Comparison of ENCODE assay signal across 18 cellular contexts in the genomic region with DNA sequence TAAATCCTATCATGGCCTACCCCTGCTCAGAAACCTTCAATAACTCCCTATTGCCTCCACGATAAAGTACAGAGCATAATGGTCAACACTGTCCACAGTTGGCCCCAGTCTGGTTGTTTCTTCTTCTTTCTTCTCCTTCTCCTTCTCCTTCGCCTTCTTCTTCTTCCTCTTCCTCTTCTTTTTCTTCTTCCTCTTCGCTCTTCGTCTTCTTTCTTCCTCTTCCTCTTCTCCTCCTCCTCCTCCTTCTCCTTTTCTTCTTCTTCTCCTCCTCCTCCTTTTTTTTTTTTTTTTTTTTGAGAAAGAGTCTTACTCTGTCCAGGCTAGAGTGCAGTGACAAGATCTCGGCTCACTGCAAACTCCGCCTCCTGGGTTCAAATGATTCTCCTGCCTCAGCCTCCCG.
"Had no signal": no experiment of that assay in that cellular context is flagged by ENCODE, and none has a peak within 500 bp of the region (broad histone marks: within the 10 kb centered on the region; RNA-seq: fewer than 3 reads in every experiment).

No MANE protein-coding gene starts in this region.

- DNase-seq: kidney; left lung; lower lobe of right lung; mammary epithelial cell; mesenchymal stem cell; occipital lobe; stimulated activated naive B cell treated with anti-CD40 and anti-IgM and Interleukin-4, amounts not matched to agents 10 μg/mL and 1 μg/mL and 100 μg/mL, for 72 hours; tibial artery had no signal

- H2AFZ ChIP-seq: parathyroid adenoma had no signal

- H3K79me2 ChIP-seq: parathyroid adenoma had no signal

- H3K36me3 ChIP-seq: left lung, lower lobe of right lung, right atrium auricular region, right lobe of liver, suprapubic skin, thoracic aorta, tibial artery, upper lobe of right lung had no signal

- H3K27me3 ChIP-seq: right atrium auricular region, right lobe of liver, suprapubic skin, upper lobe of right lung had no signal

- H3K9ac ChIP-seq: parathyroid adenoma had no signal

- H3K27ac ChIP-seq: left lung, lower lobe of right lung, parathyroid adenoma, right atrium auricular region, right lobe of liver, suprapubic skin, thoracic aorta, tibial artery, upper lobe of right lung had no signal

- FAIRE-seq: islet of Langerhans, kidney, urothelium cell line had no signal

- H3K9me3 ChIP-seq: left lung, lower lobe of right lung, right atrium auricular region, right lobe of liver, suprapubic skin, thoracic aorta, tibial artery, upper lobe of right lung had no signal

- H3K4me2 ChIP-seq: smooth muscle cell had no signal

- H3K4me1 ChIP-seq: left lung, lower lobe of right lung, parathyroid adenoma, right lobe of liver, tibial artery, upper lobe of right lung had no signal

- H3K4me3 ChIP-seq: left lung, lower lobe of right lung, right atrium auricular region, right lobe of liver, smooth muscle cell, suprapubic skin, thoracic aorta, tibial artery, upper lobe of right lung had no signal

- ATAC-seq: naive thymus-derived CD8-positive, alpha-beta T cell; stimulated activated naive B cell treated with anti-CD40 and anti-IgM and Interleukin-4, amounts not matched to agents 10 μg/mL and 1 μg/mL and 100 μg/mL, for 72 hours had no signal
